Comparison of ENCODE assay signal across 8 cellular contexts in genomic region chr16:85137323-85138072, GRCh38. TPM values are rescaled to one million over a fixed set of nuclear protein-coding genes. Genes with fewer than 3 reads are reported as not detected.
DNase-seq lines count a peak whose midpoint lies in the region; ATAC-seq, FAIRE-seq and TF ChIP-seq lines count a peak whose summit lies in the region.

No MANE protein-coding gene starts in this region.

- H3K27ac ChIP-seq in spleen, result peak overlapping the region; percentile 68 to 91 (median 88)

- H3K4me3 Mint-ChIP-seq in activated naive CD4-positive, alpha-beta T cell treated with anti-CD3 and anti-CD28 coated beads, Interleukin-2, amount 10 ng/mL, durations not matched to agents 7 days and 5 days, result no peak overlapping the region

- WGBS in spleen, 5 donors, result 3 to 7% (median 4%) methylated on average over 20 to 29 of the region's 29 CpGs

- H3K36me3 Mint-ChIP-seq in activated naive CD4-positive, alpha-beta T cell treated with anti-CD3 and anti-CD28 coated beads, Interleukin-2, amount 10 ng/mL, durations not matched to agents 7 days and 5 days, result no peaks in the 10 kb centered on the region

- H3K27me3 Mint-ChIP-seq in activated naive CD4-positive, alpha-beta T cell treated with anti-CD3 and anti-CD28 coated beads, Interleukin-2, amount 10 ng/mL, durations not matched to agents 7 days and 5 days, result peaks cover 66% of the 10 kb centered on the region

- H3K4me3 ChIP-seq in HFF-Myc (replicated peaks; ENCODE audit: low read depth, low read length), result peak overlapping the region; percentile 11; the same call in 1 of the 2 replicates
- H3K4me3 ChIP-seq in spleen, result peak overlapping the region in 7 of 8 donors; percentile 0 to 65 (median 30)

- DNase-seq in HFF-Myc (ENCODE audit: extremely low read depth, low read depth) (peak; percentile 87), brain pericyte (ENCODE audit: low read depth, low spot score) (peak; percentile 79), left colon (peak; percentile 75 to 89), spleen (peak; percentile 92), NCI-H2107 (lab: John Stamatoyannopoulos, UW) (no peak), urothelium cell line (ENCODE audit: low spot score) (no peak)
- no peak for DNase-seq in activated CD8-positive, alpha-beta memory T cell treated with anti-CD3 and anti-CD28 coated beads for 24 hours
- DNase-seq in activated naive CD4-positive, alpha-beta T cell treated with anti-CD3 and anti-CD28 coated beads, Interleukin-2, amount 10 ng/mL, durations not matched to agents 7 days and 5 days, result no peak

- TF ChIP-seq POLR2A in spleen (IDR thresholded peaks at IDR 0.05), result no peak

- no peaks in the 10 kb centered on the region for H3K36me3 ChIP-seq in spleen

- no peak for FAIRE-seq in urothelium cell line (lab: Jason Lieb, UNC)

- ATAC-seq in left colon, result peak; percentile 88

- CTCF ChIA-PET in activated naive CD4-positive, alpha-beta T cell treated with anti-CD3 and anti-CD28 coated beads, Interleukin-2, amount 10 ng/mL, durations not matched to agents 7 days and 5 days (lab: Charles Lee), result no interaction called here

- peaks cover 0 to 43% (median 5%) of the 10 kb centered on the region in 7 donors for H3K27me3 ChIP-seq in spleen (replicated peaks in 1 of 7)

- H3K27ac Mint-ChIP-seq in activated naive CD4-positive, alpha-beta T cell treated with anti-CD3 and anti-CD28 coated beads, Interleukin-2, amount 10 ng/mL, durations not matched to agents 7 days and 5 days, result no peak overlapping the region

- intact Hi-C loops in left colon (cut with DNase I, micrococcal nuclease), result loop anchor here in 1 of 2 donors (10.0 kb wide), 1 partner anchor 67 kb away; no protein-coding TSS in a partner anchor
- intact Hi-C loops in spleen (cut with DNase I; ENCODE audit: low total_unique reads), result no loop called here

- no peaks in the 10 kb centered on the region for H3K9me3 Mint-ChIP-seq in activated naive CD4-positive, alpha-beta T cell treated with anti-CD3 and anti-CD28 coated beads, Interleukin-2, amount 10 ng/mL, durations not matched to agents 7 days and 5 days

- TF ChIP-seq CTCF in HFF-Myc (IDR thresholded peaks at IDR 0.05; ENCODE audit: low read depth, low read length, missing control alignments) (no peak), spleen (IDR thresholded peaks at IDR 0.05 in 8 of 11, conservative IDR thresholded peaks at IDR 0.05 in 3 of 11) (peak in 1 of 11 experiments; percentile 3)

- H3K4me1 Mint-ChIP-seq in activated naive CD4-positive, alpha-beta T cell treated with anti-CD3 and anti-CD28 coated beads, Interleukin-2, amount 10 ng/mL, durations not matched to agents 7 days and 5 days, result peaks cover 24% of the 10 kb centered on the region

- H3K9me3 ChIP-seq in spleen, result no peaks in the 10 kb centered on the region

- H3K4me1 ChIP-seq in spleen, result peaks cover 13 to 76% (median 56%) of the 10 kb centered on the region in 6 donors

RNA-seq across cellular contexts. Expression of gene CIBAR2, which starts 25.2 kb away (rescaled TPM):
- total RNA-seq in left colon (not detected), spleen (1 to 10 TPM in 2 of 7 donors, under 1 TPM in 2, not detected in 3; 0.33 to 2.4 (median 0.91) TPM)
- polyA plus RNA-seq in spleen, result under 1 TPM; 0.13 to 0.77 (median 0.30) TPM

Comparison
In these comparisons a context has a peak if more than half of its experiments do, and no peak if none do; other contexts are left out.
1. DNase-seq: peak in HFF-Myc (single experiment), brain pericyte (single experiment), left colon (2 of 2) and spleen (single experiment); none in NCI-H2107 (single experiment), urothelium cell line (single experiment), activated CD8-positive, alpha-beta memory T cell treated with anti-CD3 and anti-CD28 coated beads for 24 hours (single experiment) and activated naive CD4-positive, alpha-beta T cell treated with anti-CD3 and anti-CD28 coated beads, Interleukin-2, amount 10 ng/mL, durations not matched to agents 7 days and 5 days (single experiment).